ENCODE assay signal across 14 cellular contexts in the genomic region with DNA sequence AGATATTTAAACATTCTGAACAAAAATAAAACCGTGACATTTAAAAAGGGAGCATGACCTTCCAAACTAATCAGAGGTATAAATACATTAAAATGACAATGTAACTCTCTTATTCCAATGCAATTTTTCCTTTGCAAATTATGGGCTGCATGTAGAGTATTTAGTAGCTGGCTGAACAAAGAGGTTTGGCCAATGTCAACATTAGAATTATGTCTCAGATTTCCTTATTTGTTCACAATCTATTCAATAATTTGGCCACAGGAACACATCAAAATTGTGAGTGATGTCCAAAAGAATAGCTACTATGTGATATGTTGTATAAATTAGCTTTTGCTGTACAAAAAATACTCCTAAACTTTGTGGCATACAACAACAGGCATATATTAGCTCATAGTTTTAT.
A peak's percentile ranks its signal among the peaks of the same experiment; 100 is the strongest.
DNase-seq lines count a peak whose midpoint lies in the region; ATAC-seq and TF ChIP-seq lines count a peak whose summit lies in the region.
"Had no signal": no experiment of that assay in that cellular context is flagged by ENCODE, and none has a peak within 500 bp of the region (broad histone marks: within the 10 kb centered on the region; RNA-seq: fewer than 3 reads in every experiment).

No MANE protein-coding gene starts in this region.

- H3K4me3 ChIP-seq in SK-N-MC (no peak overlapping the region), GM23338 (no peak overlapping the region)
- H3K4me3 ChIP-seq: A549 had no signal

- intact Hi-C loops in activated CD8-positive, alpha-beta T cell treated with anti-CD3 and anti-CD28 coated beads for 36 hours (cut with micrococcal nuclease) = no loop called here

- ATAC-seq in GM23338 = no peak
- ATAC-seq in activated CD8-positive, alpha-beta T cell treated with anti-CD3 and anti-CD28 coated beads for 36 hours = no peak
- ATAC-seq: A549, HCT116 had no signal

- H3K27ac ChIP-seq in SK-N-MC (peak overlapping the region; percentile 88), GM23338 (ENCODE audit: low read depth) (no peak overlapping the region)
- H3K27ac ChIP-seq: A549, C4-2B, HL-60 had no signal

- H3K27ac Mint-ChIP-seq in osteocyte (ENCODE audit: unreplicated experiment) (peak overlapping the region; percentile 83), GM23338 (no peak overlapping the region)
- H3K27ac Mint-ChIP-seq in activated CD8-positive, alpha-beta T cell treated with anti-CD3 and anti-CD28 coated beads for 36 hours = no peak overlapping the region
- H3K27ac Mint-ChIP-seq: CD4-positive, alpha-beta memory T cell had no signal

- TF ChIP-seq CTCF in osteocyte (IDR thresholded peaks at IDR 0.05) = no peak
- no peak for TF ChIP-seq CTCF in GM23338 (conservative IDR thresholded peaks at IDR 0.05; ENCODE audit: low read depth in 2 of 2)
- TF ChIP-seq CTCF in activated CD8-positive, alpha-beta T cell treated with anti-CD3 and anti-CD28 coated beads for 36 hours (IDR thresholded peaks at IDR 0.05) = no peak

- no peaks in the 10 kb centered on the region; the same call in 1 of the 2 replicates for H3K9me3 ChIP-seq in SK-N-MC (ENCODE audit: low read depth, low read length)
- H3K9me3 ChIP-seq: A549, BE2C had no signal

- H3K4me3 Mint-ChIP-seq in osteocyte (ENCODE audit: unreplicated experiment) (no peak overlapping the region), GM23338 (no peak overlapping the region)
- H3K4me3 Mint-ChIP-seq in activated CD8-positive, alpha-beta T cell treated with anti-CD3 and anti-CD28 coated beads for 36 hours = no peak overlapping the region
- H3K4me3 Mint-ChIP-seq: CD4-positive, alpha-beta memory T cell had no signal

- H3K9me2 ChIP-seq in GM23338 (ENCODE audit: insufficient read depth) = no peaks in the 10 kb centered on the region

- no peaks in the 10 kb centered on the region for H3F3A ChIP-seq in GM23338 (replicated peaks; ENCODE audit: low read depth)

- peak overlapping the region; percentile 16 for H3K9ac ChIP-seq in SK-N-MC (ENCODE audit: insufficient read length)

- H3K4me1 Mint-ChIP-seq in osteocyte (ENCODE audit: unreplicated experiment) (peaks cover 57% of the 10 kb centered on the region), GM23338 (peaks cover 22% of the 10 kb centered on the region)
- no peaks in the 10 kb centered on the region for H3K4me1 Mint-ChIP-seq in activated CD8-positive, alpha-beta T cell treated with anti-CD3 and anti-CD28 coated beads for 36 hours (ENCODE audit: low read depth)
- H3K4me1 Mint-ChIP-seq: CD4-positive, alpha-beta memory T cell had no signal

- no peak overlapping the region for H2AFZ ChIP-seq in GM23338

- DNase-seq in NCI-H146 (lab: John Stamatoyannopoulos, UW) (peak; percentile 18), NCI-H69 (lab: John Stamatoyannopoulos, UW) (peak; percentile 56), SK-N-MC (ENCODE audit: low read depth, low spot score) (no peak), osteocyte (ENCODE audit: extremely low spot score, unreplicated experiment) (no peak), GM23338 (ENCODE audit: low spot score) (no peak)
- no peak for DNase-seq in activated CD8-positive, alpha-beta T cell treated with anti-CD3 and anti-CD28 coated beads for 36 hours
- DNase-seq: BE2C; CD4-positive, alpha-beta memory T cell; DMS153; GF-D8 had no signal

- POLR2A ChIA-PET in activated CD8-positive, alpha-beta T cell treated with anti-CD3 and anti-CD28 coated beads for 36 hours (lab: Charles Lee) = no interaction called here

- H3K36me3 Mint-ChIP-seq in osteocyte (ENCODE audit: unreplicated experiment) (peaks cover 15% of the 10 kb centered on the region), GM23338 (ENCODE audit: low read depth) (no peaks in the 10 kb centered on the region)
- H3K36me3 Mint-ChIP-seq in activated CD8-positive, alpha-beta T cell treated with anti-CD3 and anti-CD28 coated beads for 36 hours (ENCODE audit: low read depth) = no peaks in the 10 kb centered on the region
- H3K36me3 Mint-ChIP-seq: CD4-positive, alpha-beta memory T cell had no signal

- H3K9me3 Mint-ChIP-seq in osteocyte (ENCODE audit: unreplicated experiment) (peaks cover 9% of the 10 kb centered on the region), GM23338 (no peaks in the 10 kb centered on the region; the same call in 2 of the 3 replicates)
- H3K9me3 Mint-ChIP-seq in activated CD8-positive, alpha-beta T cell treated with anti-CD3 and anti-CD28 coated beads for 36 hours = peaks cover 1% of the 10 kb centered on the region

- no peaks in the 10 kb centered on the region for H4K20me1 ChIP-seq in GM23338 (replicated peaks; ENCODE audit: insufficient read depth)

- peaks cover 17% of the 10 kb centered on the region for H3K4me1 ChIP-seq in GM23338 (ENCODE audit: insufficient read depth)
- H3K4me1 ChIP-seq: BE2C had no signal

- H3K4me2 ChIP-seq in GM23338 = no peak overlapping the region
- H3K4me2 ChIP-seq: A549 had no signal

- no peaks in the 10 kb centered on the region for H3K27me3 Mint-ChIP-seq in osteocyte (ENCODE audit: unreplicated experiment)
- H3K27me3 Mint-ChIP-seq in GM23338 (ENCODE audit: insufficient read depth, low read depth, poor library complexity) = no peaks in the 10 kb centered on the region
- H3K27me3 Mint-ChIP-seq in activated CD8-positive, alpha-beta T cell treated with anti-CD3 and anti-CD28 coated beads for 36 hours = no peaks in the 10 kb centered on the region
- H3K27me3 Mint-ChIP-seq: CD4-positive, alpha-beta memory T cell had no signal

- CTCF ChIA-PET in activated CD8-positive, alpha-beta T cell treated with anti-CD3 and anti-CD28 coated beads for 36 hours (lab: Charles Lee) = no interaction called here

- H3K36me3 ChIP-seq in SK-N-MC (ENCODE audit: insufficient read depth, low read length) (no peaks in the 10 kb centered on the region), GM23338 (ENCODE audit: insufficient read depth) (no peaks in the 10 kb centered on the region)
- H3K36me3 ChIP-seq: BE2C had no signal

- H3K27me3 ChIP-seq in GM23338 (ENCODE audit: insufficient read depth) = no peaks in the 10 kb centered on the region
- H3K27me3 ChIP-seq: BE2C had no signal

- no peaks in the 10 kb centered on the region for H3K79me2 ChIP-seq in GM23338 (replicated peaks; ENCODE audit: insufficient read depth)

TF ChIP-seq in GM23338, 12 proteins besides CTCF, POLR2A, EP300 and RAD21 (continues in another document):
- TF ChIP-seq ZNF114 (CRISPR knock-in tag; IDR thresholded peaks at IDR 0.05) (no peak), CREB1 (CRISPR knock-in tag; IDR thresholded peaks at IDR 0.05; ENCODE audit: low read depth) (no peak), STAT1 (IDR thresholded peaks at IDR 0.05; ENCODE audit: unreplicated experiment) (no peak), EZH2 (IDR thresholded peaks at IDR 0.05; ENCODE audit: low read depth, unreplicated experiment) (no peak)
- TF ChIP-seq, protein P1, sequence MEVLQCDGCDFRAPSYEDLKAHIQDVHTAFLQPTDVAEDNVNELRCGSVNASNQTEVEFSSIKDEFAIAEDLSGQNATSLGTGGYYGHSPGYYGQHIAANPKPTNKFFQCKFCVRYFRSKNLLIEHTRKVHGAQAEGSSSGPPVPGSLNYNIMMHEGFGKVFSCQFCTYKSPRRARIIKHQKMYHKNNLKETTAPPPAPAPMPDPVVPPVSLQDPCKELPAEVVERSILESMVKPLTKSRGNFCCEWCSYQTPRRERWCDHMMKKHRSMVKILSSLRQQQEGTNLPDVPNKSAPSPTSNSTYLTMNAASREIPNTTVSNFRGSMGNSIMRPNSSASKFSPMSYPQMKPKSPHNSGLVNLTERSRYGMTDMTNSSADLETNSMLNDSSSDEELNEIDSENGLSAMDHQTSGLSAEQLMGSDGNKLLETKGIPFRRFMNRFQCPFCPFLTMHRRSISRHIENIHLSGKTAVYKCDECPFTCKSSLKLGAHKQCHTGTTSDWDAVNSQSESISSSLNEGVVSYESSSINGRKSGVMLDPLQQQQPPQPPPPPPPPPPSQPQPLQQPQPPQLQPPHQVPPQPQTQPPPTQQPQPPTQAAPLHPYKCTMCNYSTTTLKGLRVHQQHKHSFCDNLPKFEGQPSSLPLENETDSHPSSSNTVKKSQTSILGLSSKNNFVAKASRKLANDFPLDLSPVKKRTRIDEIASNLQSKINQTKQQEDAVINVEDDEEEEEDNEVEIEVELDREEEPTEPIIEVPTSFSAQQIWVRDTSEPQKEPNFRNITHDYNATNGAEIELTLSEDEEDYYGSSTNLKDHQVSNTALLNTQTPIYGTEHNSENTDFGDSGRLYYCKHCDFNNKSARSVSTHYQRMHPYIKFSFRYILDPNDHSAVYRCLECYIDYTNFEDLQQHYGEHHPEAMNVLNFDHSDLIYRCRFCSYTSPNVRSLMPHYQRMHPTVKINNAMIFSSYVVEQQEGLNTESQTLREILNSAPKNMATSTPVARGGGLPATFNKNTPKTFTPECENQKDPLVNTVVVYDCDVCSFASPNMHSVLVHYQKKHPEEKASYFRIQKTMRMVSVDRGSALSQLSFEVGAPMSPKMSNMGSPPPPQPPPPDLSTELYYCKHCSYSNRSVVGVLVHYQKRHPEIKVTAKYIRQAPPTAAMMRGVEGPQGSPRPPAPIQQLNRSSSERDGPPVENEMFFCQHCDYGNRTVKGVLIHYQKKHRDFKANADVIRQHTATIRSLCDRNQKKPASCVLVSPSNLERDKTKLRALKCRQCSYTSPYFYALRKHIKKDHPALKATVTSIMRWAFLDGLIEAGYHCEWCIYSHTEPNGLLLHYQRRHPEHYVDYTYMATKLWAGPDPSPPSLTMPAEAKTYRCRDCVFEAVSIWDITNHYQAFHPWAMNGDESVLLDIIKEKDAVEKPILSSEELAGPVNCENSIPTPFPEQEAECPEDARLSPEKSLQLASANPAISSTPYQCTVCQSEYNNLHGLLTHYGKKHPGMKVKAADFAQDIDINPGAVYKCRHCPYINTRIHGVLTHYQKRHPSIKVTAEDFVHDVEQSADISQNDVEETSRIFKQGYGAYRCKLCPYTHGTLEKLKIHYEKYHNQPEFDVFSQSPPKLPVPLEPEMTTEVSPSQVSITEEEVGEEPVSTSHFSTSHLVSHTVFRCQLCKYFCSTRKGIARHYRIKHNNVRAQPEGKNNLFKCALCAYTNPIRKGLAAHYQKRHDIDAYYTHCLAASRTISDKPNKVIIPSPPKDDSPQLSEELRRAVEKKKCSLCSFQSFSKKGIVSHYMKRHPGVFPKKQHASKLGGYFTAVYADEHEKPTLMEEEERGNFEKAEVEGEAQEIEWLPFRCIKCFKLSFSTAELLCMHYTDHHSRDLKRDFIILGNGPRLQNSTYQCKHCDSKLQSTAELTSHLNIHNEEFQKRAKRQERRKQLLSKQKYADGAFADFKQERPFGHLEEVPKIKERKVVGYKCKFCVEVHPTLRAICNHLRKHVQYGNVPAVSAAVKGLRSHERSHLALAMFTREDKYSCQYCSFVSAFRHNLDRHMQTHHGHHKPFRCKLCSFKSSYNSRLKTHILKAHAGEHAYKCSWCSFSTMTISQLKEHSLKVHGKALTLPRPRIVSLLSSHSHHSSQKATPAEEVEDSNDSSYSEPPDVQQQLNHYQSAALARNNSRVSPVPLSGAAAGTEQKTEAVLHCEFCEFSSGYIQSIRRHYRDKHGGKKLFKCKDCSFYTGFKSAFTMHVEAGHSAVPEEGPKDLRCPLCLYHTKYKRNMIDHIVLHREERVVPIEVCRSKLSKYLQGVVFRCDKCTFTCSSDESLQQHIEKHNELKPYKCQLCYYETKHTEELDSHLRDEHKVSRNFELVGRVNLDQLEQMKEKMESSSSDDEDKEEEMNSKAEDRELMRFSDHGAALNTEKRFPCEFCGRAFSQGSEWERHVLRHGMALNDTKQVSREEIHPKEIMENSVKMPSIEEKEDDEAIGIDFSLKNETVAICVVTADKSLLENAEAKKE (CRISPR knock-in tag; IDR thresholded peaks at IDR 0.05) = no peak

Comparison
In these comparisons a context has a peak if more than half of its experiments do, and no peak if none do; other contexts are left out.
1. DNase-seq: peak in NCI-H146 (single experiment) and NCI-H69 (single experiment); none in SK-N-MC (single experiment), osteocyte (single experiment), GM23338 (single experiment) and activated CD8-positive, alpha-beta T cell treated with anti-CD3 and anti-CD28 coated beads for 36 hours (single experiment).